1 cellular context compared by ENCODE assay signal in genomic region chr1:109373696-109374095, GRCh38.
TF ChIP-seq lines count a peak whose summit lies in the region.

No MANE protein-coding gene starts in this region.

TF ChIP-seq in HepG2, 621 proteins besides CTCF, POLR2A, EP300 and RAD21:
- peak; percentile 94 for TF ChIP-seq ZNF121 (CRISPR knock-in tag; IDR thresholded peaks at IDR 0.05)
- TF ChIP-seq ZNF770 (CRISPR knock-in tag; IDR thresholded peaks at IDR 0.05) = peak; percentile 86
- peak; percentile 31; the same call in 1 of the 2 replicates for TF ChIP-seq ZMYM2 (CRISPR knock-in tag; IDR thresholded peaks at IDR 0.05)
TF ChIP-seq in HepG2: peak in this region for 3; not testable (repeated sequence) for 618.
